19 cellular contexts compared by ENCODE assay signal in the genomic region with DNA sequence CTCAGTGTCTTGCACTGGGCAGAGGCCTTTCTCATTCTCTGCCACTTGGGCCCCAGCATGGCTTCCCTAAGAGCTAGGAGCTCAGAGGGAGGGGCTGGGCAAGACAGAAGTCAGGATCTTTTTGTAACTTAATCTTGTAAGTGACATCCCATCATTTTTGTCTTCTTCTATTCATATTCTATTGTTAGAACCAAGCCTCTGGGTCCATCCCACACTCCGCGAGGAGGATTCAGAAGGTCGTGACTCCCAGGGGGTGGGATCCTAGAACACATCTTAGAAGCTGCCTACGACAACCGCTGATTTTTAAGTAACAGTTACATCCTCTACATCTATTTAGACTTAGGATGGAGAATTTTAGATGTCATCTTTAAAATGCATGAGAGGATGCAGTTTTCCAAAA. TPM values are rescaled to one million over a fixed set of nuclear protein-coding genes. Genes with fewer than 3 reads are reported as not detected.
A peak's percentile ranks its signal among the peaks of the same experiment; 100 is the strongest.
DNase-seq lines count a peak whose midpoint lies in the region; ATAC-seq and TF ChIP-seq lines count a peak whose summit lies in the region.
"Had no signal": no experiment of that assay in that cellular context is flagged by ENCODE, and none has a peak within 500 bp of the region (broad histone marks: within the 10 kb centered on the region; RNA-seq: fewer than 3 reads in every experiment).

No MANE protein-coding gene starts in this region.

- H3K36me3 ChIP-seq in OCI-LY7 (ENCODE audit: insufficient read depth, low read length): no peaks in the 10 kb centered on the region

- intact Hi-C loops in OCI-LY7 (cut with micrococcal nuclease; ENCODE audit: unreplicated experiment): no loop called here

- ATAC-seq in central memory CD8-positive, alpha-beta T cell (replicated peaks; ENCODE audit: extremely low read depth, poor library complexity, severe bottlenecking): no peak
- ATAC-seq: A549, esophagus mucosa, PC-3 had no signal

- H3K27ac ChIP-seq in OCI-LY7 (ENCODE audit: low read depth, low read length, poor library complexity, severe bottlenecking): no peak overlapping the region
- H3K27ac ChIP-seq: A549, SJSA1 had no signal

- H3K27me3 Mint-ChIP-seq in activated CD4-positive, alpha-beta T cell treated with anti-CD3 and anti-CD28 coated beads, Interleukin-2, amount 10 ng/mL, durations not matched to agents 7 days and 5 days: peaks cover 5% of the 10 kb centered on the region
- H3K27me3 Mint-ChIP-seq in HFFc6 (ENCODE audit: insufficient read depth): peaks cover 2% of the 10 kb centered on the region; the same call in 1 of the 2 replicates
- no peaks in the 10 kb centered on the region for H3K27me3 Mint-ChIP-seq in central memory CD8-positive, alpha-beta T cell
- peaks cover 55% of the 10 kb centered on the region for H3K27me3 Mint-ChIP-seq in nephron progenitor cell (ENCODE audit: low read depth, poor library complexity)

- no peak overlapping the region for H3K4me2 ChIP-seq in OCI-LY7 (ENCODE audit: low read length)
- H3K4me2 ChIP-seq: A549 had no signal

- BruUV-seq in OCI-LY7 (replicated peaks; lab: Mats Ljungman, UMichigan): no TSS peak

- H3K4me3 Mint-ChIP-seq in activated CD4-positive, alpha-beta T cell treated with anti-CD3 and anti-CD28 coated beads, Interleukin-2, amount 10 ng/mL, durations not matched to agents 7 days and 5 days: peak overlapping the region; percentile 20
- peak overlapping the region; percentile 22; the same call in 1 of the 2 replicates for H3K4me3 Mint-ChIP-seq in HFFc6
- H3K4me3 Mint-ChIP-seq in central memory CD8-positive, alpha-beta T cell: peak overlapping the region; percentile 86
- peak overlapping the region; percentile 85 for H3K4me3 Mint-ChIP-seq in nephron progenitor cell

- H3K27ac Mint-ChIP-seq in activated CD4-positive, alpha-beta T cell treated with anti-CD3 and anti-CD28 coated beads, Interleukin-2, amount 10 ng/mL, durations not matched to agents 7 days and 5 days: peak overlapping the region; percentile 44
- H3K27ac Mint-ChIP-seq in HFFc6: no peak overlapping the region
- H3K27ac Mint-ChIP-seq in central memory CD8-positive, alpha-beta T cell (ENCODE audit: low read depth): peak overlapping the region; percentile 80
- no peak overlapping the region for H3K27ac Mint-ChIP-seq in nephron progenitor cell

- H4K20me1 ChIP-seq in OCI-LY7 (ENCODE audit: insufficient read depth, low read length): peaks cover 5% of the 10 kb centered on the region; the same call in 1 of the 2 replicates

- TF ChIP-seq CTCF in HFFc6 (IDR thresholded peaks at IDR 0.05) (no peak), nephron progenitor cell (IDR thresholded peaks at IDR 0.05) (no peak), OCI-LY7 (conservative IDR thresholded peaks at IDR 0.05; ENCODE audit: low read length) (no peak)

- no peak for DNase-seq in activated CD4-positive, alpha-beta T cell treated with anti-CD3 and anti-CD28 coated beads, Interleukin-2, amount 10 ng/mL, durations not matched to agents 7 days and 5 days
- DNase-seq in activated CD4-positive, alpha-beta T cell treated with anti-CD3 and anti-CD28 coated beads for 4 hours: no peak
- DNase-seq in HFFc6: no peak
- no peak for DNase-seq in central memory CD8-positive, alpha-beta T cell (ENCODE audit: low spot score in 2 of 2)
- DNase-seq in nephron progenitor cell: no peak
- no peak for DNase-seq in dermis blood vessel endothelial cell
- DNase-seq in OCI-LY7 (ENCODE audit: low spot score): no peak
- no peak for DNase-seq in stimulated activated CD4-positive, alpha-beta T cell treated with anti-CD3 and anti-CD28 coated beads, Interleukin-4, amount 100 ng/mL, for 4 hours
- DNase-seq: cortex of kidney; mesendoderm; NCI-H1694 treated with DMSO at 0.1 percent for 48 hours; NCI-H510A treated with DMSO at 0.1 percent for 48 hours; PC-3; small intestine; stimulated activated naive CD4-positive, alpha-beta T cell had no signal

- no peaks in the 10 kb centered on the region for H3K9me3 ChIP-seq in OCI-LY7 (ENCODE audit: low read length)
- H3K9me3 ChIP-seq: A549, SJSA1 had no signal

- peaks cover 39% of the 10 kb centered on the region for H3K4me1 Mint-ChIP-seq in activated CD4-positive, alpha-beta T cell treated with anti-CD3 and anti-CD28 coated beads, Interleukin-2, amount 10 ng/mL, durations not matched to agents 7 days and 5 days
- H3K4me1 Mint-ChIP-seq in HFFc6 (ENCODE audit: low read depth): peaks cover 42% of the 10 kb centered on the region
- peaks cover 37% of the 10 kb centered on the region for H3K4me1 Mint-ChIP-seq in central memory CD8-positive, alpha-beta T cell
- peaks cover 10% of the 10 kb centered on the region for H3K4me1 Mint-ChIP-seq in nephron progenitor cell

- CTCF ChIA-PET in activated CD4-positive, alpha-beta T cell treated with anti-CD3 and anti-CD28 coated beads, Interleukin-2, amount 10 ng/mL, durations not matched to agents 7 days and 5 days (lab: Charles Lee): interaction anchor here (1.0 to 1.7 kb wide), 2 partner anchors 8 to 89 kb away, joined by 4 to 7 read pairs; no protein-coding TSS in a partner anchor
- CTCF ChIA-PET in OCI-LY7 (lab: Charles Lee; ENCODE audit: unreplicated experiment): no interaction called here

- H3K79me2 ChIP-seq in OCI-LY7 (ENCODE audit: insufficient read depth, low read depth, low read length): no peaks in the 10 kb centered on the region

- H3K36me3 Mint-ChIP-seq in activated CD4-positive, alpha-beta T cell treated with anti-CD3 and anti-CD28 coated beads, Interleukin-2, amount 10 ng/mL, durations not matched to agents 7 days and 5 days (ENCODE audit: low read depth): peaks cover 18% of the 10 kb centered on the region
- no peaks in the 10 kb centered on the region for H3K36me3 Mint-ChIP-seq in HFFc6 (ENCODE audit: low read depth)
- peaks cover 13% of the 10 kb centered on the region for H3K36me3 Mint-ChIP-seq in central memory CD8-positive, alpha-beta T cell (ENCODE audit: insufficient read depth)
- H3K36me3 Mint-ChIP-seq in nephron progenitor cell (ENCODE audit: low read depth): no peaks in the 10 kb centered on the region

- POLR2A ChIA-PET in activated CD4-positive, alpha-beta T cell treated with anti-CD3 and anti-CD28 coated beads, Interleukin-2, amount 10 ng/mL, durations not matched to agents 7 days and 5 days (lab: Charles Lee): no interaction called here
- POLR2A ChIA-PET in OCI-LY7 (lab: Charles Lee): interaction anchor here (1.3 kb wide), 1 partner anchor 13 kb away, joined by 3 read pairs; no protein-coding TSS in a partner anchor

- H3K4me3 ChIP-seq in OCI-LY7 (ENCODE audit: low read depth, low read length, poor library complexity, severe bottlenecking): no peak overlapping the region
- H3K4me3 ChIP-seq: A549, SJSA1 had no signal

- no peak overlapping the region for H2AFZ ChIP-seq in OCI-LY7 (ENCODE audit: low read length)

- H3K4me1 ChIP-seq in OCI-LY7 (ENCODE audit: insufficient read depth, low read length, poor library complexity, severe bottlenecking): peaks cover 40% of the 10 kb centered on the region

- H3K9me2 ChIP-seq in OCI-LY7 (ENCODE audit: insufficient read depth, low read length): no peaks in the 10 kb centered on the region

- H3K9me3 Mint-ChIP-seq in activated CD4-positive, alpha-beta T cell treated with anti-CD3 and anti-CD28 coated beads, Interleukin-2, amount 10 ng/mL, durations not matched to agents 7 days and 5 days: no peaks in the 10 kb centered on the region
- H3K9me3 Mint-ChIP-seq in HFFc6 (no peaks in the 10 kb centered on the region), nephron progenitor cell (no peaks in the 10 kb centered on the region)
- H3K9me3 Mint-ChIP-seq in central memory CD8-positive, alpha-beta T cell: no peaks in the 10 kb centered on the region

RNA-seq across cellular contexts. Expression of a gene that starts 1.5 kb away (rescaled TPM):
- total RNA-seq in activated CD4-positive, alpha-beta T cell treated with anti-CD3 and anti-CD28 coated beads, Interleukin-2, amount 10 ng/mL, durations not matched to agents 7 days and 5 days: 10 to 100 TPM; 53.6 to 55.9 TPM
- total RNA-seq in HFFc6 (2021; fragmentation: NEBNext Ultra II Directional; extraction: Animal tissue kit (Norgen Biotek cat#: 25700)): 10 to 100 TPM; 10.5 to 14.4 (median 13.7) TPM
- total RNA-seq in dermis blood vessel endothelial cell: 6.1 TPM in 2 replicates
- total RNA-seq in OCI-LY7 (2014; rRNA removed; shearing (Covaris generic)): 5.5 and 7.8 TPM in 2 replicates
- 10.9 and 12.5 TPM in 2 replicates for total RNA-seq in OCI-LY7 (2022)

RNA-seq across cellular contexts. Expression of a gene that starts 37.9 kb away (rescaled TPM):
- under 1 TPM; 0.05 to 0.06 TPM for total RNA-seq in activated CD4-positive, alpha-beta T cell treated with anti-CD3 and anti-CD28 coated beads, Interleukin-2, amount 10 ng/mL, durations not matched to agents 7 days and 5 days
- total RNA-seq in HFFc6 (2021; fragmentation: NEBNext Ultra II Directional; extraction: Animal tissue kit (Norgen Biotek cat#: 25700)): under 1 TPM; 0.05 to 0.11 (median 0.07) TPM
- 0.05 and 0.17 TPM in 2 replicates for total RNA-seq in dermis blood vessel endothelial cell
- 0.32 and 0.33 TPM in 2 replicates for total RNA-seq in OCI-LY7 (2014; rRNA removed; shearing (Covaris generic))
- total RNA-seq in OCI-LY7 (2022): 0.09 and 0.15 TPM in 2 replicates
- total RNA-seq: osteoblast had no signal

Comparison
In these comparisons a context has a peak if more than half of its experiments do, and no peak if none do; other contexts are left out.
1. H3K27ac Mint-ChIP-seq: peak in activated CD4-positive, alpha-beta T cell treated with anti-CD3 and anti-CD28 coated beads, Interleukin-2, amount 10 ng/mL, durations not matched to agents 7 days and 5 days (single experiment) and central memory CD8-positive, alpha-beta T cell (single experiment); none in HFFc6 (single experiment) and nephron progenitor cell (single experiment).
2. H3K4me3 Mint-ChIP-seq: peak in every context shown above with its lines; median percentile 86 in central memory CD8-positive, alpha-beta T cell; 85 in nephron progenitor cell; 22 in HFFc6; 20 in activated CD4-positive, alpha-beta T cell treated with anti-CD3 and anti-CD28 coated beads, Interleukin-2, amount 10 ng/mL, durations not matched to agents 7 days and 5 days.